ENCODE assay signal across 8 cellular contexts in genomic region chr2:25276569-25277465, GRCh38.
A peak's percentile ranks its signal among the peaks of the same experiment; 100 is the strongest.
DNase-seq lines count a peak whose midpoint lies in the region; ATAC-seq and TF ChIP-seq lines count a peak whose summit lies in the region.

No MANE protein-coding gene starts in this region.

- H3K56ac ChIP-seq in H9 (ENCODE audit: insufficient read length, low read depth, low read length), result no peak overlapping the region

- H3K79me1 ChIP-seq in H9 (ENCODE audit: insufficient read depth, low read depth, low read length, poor library complexity, severe bottlenecking), result no peaks in the 10 kb centered on the region

- H3K27me3 ChIP-seq in H9 (ENCODE audit: insufficient read depth, low read length), result no peaks in the 10 kb centered on the region
- no peaks in the 10 kb centered on the region for H3K27me3 ChIP-seq in lung (ENCODE audit: control insufficient read depth, insufficient read depth)

- peaks cover 3% of the 10 kb centered on the region for H4K20me1 ChIP-seq in H9 (ENCODE audit: control insufficient read depth, insufficient read depth, insufficient read length)

- peak overlapping the region in 1 of 2 experiments; percentile 59; a peak in 3 of 5 replicates for H3K4me3 Mint-ChIP-seq in H9

- H4K91ac ChIP-seq in H9 (ENCODE audit: insufficient read length, low read depth, low read length), result no peak overlapping the region

- no CpG with 5 or more reads among the region's 60 CpGs for WGBS in H9 (ENCODE audit: extremely low coverage, insufficient read length, low lambda C conversion rate)
- 12 to 30% methylated on average over 57 to 60 of the region's 60 CpGs for WGBS in lung, 2 donors

- no peak overlapping the region for H4K8ac ChIP-seq in H9 (replicated peaks; ENCODE audit: insufficient read length, low read depth, low read length)

- H3K36me3 ChIP-seq in lung (ENCODE audit: control insufficient read depth in 2 of 2, insufficient read depth in 2 of 2, low read length in 2 of 2), result peaks cover 0 to 4% of the 10 kb centered on the region in 2 donors

- no peak overlapping the region for H2BK20ac ChIP-seq in H9 (ENCODE audit: low read depth, low read length, poor library complexity, severe bottlenecking)

- peak overlapping the region in 1 of 3 experiments; percentile 73; a peak in 1 of 7 replicates for H3K27ac Mint-ChIP-seq in H9

- H3K27me3 Mint-ChIP-seq in H9 (ENCODE audit: low read depth), result peaks cover 1% of the 10 kb centered on the region; the same call in 1 of the 2 replicates

- DNase-seq in AG10803 (ENCODE audit: low read depth), result no peak
- DNase-seq in H9, result peak; percentile 82
- peak; percentile 72 for DNase-seq in activated CD4-positive, alpha-beta T cell treated with anti-CD3 and anti-CD28 coated beads, Interleukin-2, amount 50 U/mL, for 1 hour
- peak; percentile 40 for DNase-seq in cortex of kidney (lab: John Stamatoyannopoulos, UW)
- peak; percentile 53 for DNase-seq in lung (ENCODE audit: low spot score)
- peak; percentile 70 for DNase-seq in stimulated activated CD8-positive, alpha-beta memory T cell treated with anti-CD3 and anti-CD28 coated beads, Interleukin-12 subunit alpha, Interleukin-12 subunit beta, amount 100 ng/mL, for 4 hours (ENCODE audit: low read depth)
- DNase-seq in HT-29 (ENCODE audit: low spot score), result no peak

- H3K9me3 Mint-ChIP-seq in H9, result no peaks in the 10 kb centered on the region

- no peak overlapping the region for H2AFZ ChIP-seq in H9 (ENCODE audit: low read length)

- no peak overlapping the region for H2BK120ac ChIP-seq in H9 (ENCODE audit: low read depth, low read length, poor library complexity, severe bottlenecking)

- peaks cover 57 to 63% of the 10 kb centered on the region in 2 experiments for H3K4me1 Mint-ChIP-seq in H9

- H3K4me3 ChIP-seq in AG10803 (ENCODE audit: low read length), result no peak overlapping the region
- no peak overlapping the region for H3K4me3 ChIP-seq in lung

- peaks cover 6% of the 10 kb centered on the region; the same call in 1 of the 2 replicates for H3K4me1 ChIP-seq in H9 (ENCODE audit: insufficient read depth, low read length)
- peaks cover 13 to 41% of the 10 kb centered on the region in 2 donors for H3K4me1 ChIP-seq in lung (ENCODE audit: control insufficient read depth in 2 of 2, insufficient read depth in 2 of 2, low read length in 2 of 2)

- no peak overlapping the region for H4K5ac ChIP-seq in H9 (ENCODE audit: insufficient read length, low read depth, low read length)

- H3K14ac ChIP-seq in H9 (ENCODE audit: insufficient read depth, low read length), result peak overlapping the region; percentile 78

- peaks cover 3% of the 10 kb centered on the region for H3K23me2 ChIP-seq in H9 (ENCODE audit: insufficient read length, low read depth, low read length, poor library complexity, severe bottlenecking)

- H3K23ac ChIP-seq in H9 (ENCODE audit: insufficient read length, low read depth, low read length), result no peak overlapping the region

- H3K9ac ChIP-seq in H9 (ENCODE audit: extremely low read depth, insufficient read length, low read length), result no peak overlapping the region

- ATAC-seq in lung (ENCODE audit: insufficient read depth, low FRiP score), result no peak
- ATAC-seq in GM19035 (IDR thresholded peaks at IDR 0.05; ENCODE audit: unreplicated experiment), result no peak

- H3K4me2 ChIP-seq in H9 (ENCODE audit: insufficient read depth, insufficient read length, low read length), result peak overlapping the region; percentile 11

- no peak overlapping the region; the same call in 1 of the 2 replicates for H2BK15ac ChIP-seq in H9 (ENCODE audit: low read depth, low read length)

- H3K27ac ChIP-seq in H9 (ENCODE audit: insufficient read length, low read depth, low read length) (no peak overlapping the region), lung (ENCODE audit: low read depth in 1 of 2, low read length in 1 of 2) (peak overlapping the region; percentile 37 to 66)

- no peak overlapping the region for H2AK5ac ChIP-seq in H9 (ENCODE audit: insufficient read length, low read length)

- H3K9me3 ChIP-seq in H9 (ENCODE audit: control insufficient read depth, low read depth, low read length), result no peaks in the 10 kb centered on the region
- H3K9me3 ChIP-seq in lung (ENCODE audit: control insufficient read depth in 2 of 2, insufficient read depth in 1 of 2, low read length in 1 of 2), result no peaks in the 10 kb centered on the region

- no peak overlapping the region for H3T11ph ChIP-seq in H9 (ENCODE audit: low read length)

- H3K36me3 Mint-ChIP-seq in H9 (ENCODE audit: insufficient read depth in 1 of 3, low read depth in 3 of 3), result peaks cover 2 to 13% (median 8%) of the 10 kb centered on the region in 3 experiments; a peak in 5 of 7 replicates

- H2BK5ac ChIP-seq in H9 (ENCODE audit: insufficient read length, low read length), result no peak overlapping the region

- TF ChIP-seq CTCF in AG10803 (conservative IDR thresholded peaks at IDR 0.05; ENCODE audit: low read length) (peak; percentile 21), H9 (conservative IDR thresholded peaks at IDR 0.05) (peak; percentile 89), lung (IDR thresholded peaks at IDR 0.05; ENCODE audit: control extremely low read depth, extremely low read depth) (peak; percentile 57)

- no peak overlapping the region for H3K4ac ChIP-seq in H9 (ENCODE audit: low read depth, low read length)

- no peak overlapping the region for H2BK12ac ChIP-seq in H9 (ENCODE audit: insufficient read length, low read depth, low read length)

- no peaks in the 10 kb centered on the region for H3K79me2 ChIP-seq in H9 (ENCODE audit: insufficient read depth, low read length)

- peak overlapping the region; percentile 56 for H3K18ac ChIP-seq in H9 (ENCODE audit: insufficient read length, low read depth, low read length)

Comparison
In these comparisons a context has a peak if more than half of its experiments do, and no peak if none do; other contexts are left out.
1. DNase-seq: peak in H9 (single experiment), activated CD4-positive, alpha-beta T cell treated with anti-CD3 and anti-CD28 coated beads, Interleukin-2, amount 50 U/mL, for 1 hour (single experiment), cortex of kidney (single experiment), lung (single experiment) and stimulated activated CD8-positive, alpha-beta memory T cell treated with anti-CD3 and anti-CD28 coated beads, Interleukin-12 subunit alpha, Interleukin-12 subunit beta, amount 100 ng/mL, for 4 hours (single experiment); none in AG10803 (single experiment) and HT-29 (single experiment).
2. CTCF ChIP-seq: peak in every context shown above with its lines; median percentile 89 in H9; 57 in lung; 21 in AG10803.